Comparison of ENCODE assay signal across 15 cellular contexts in the genomic region with DNA sequence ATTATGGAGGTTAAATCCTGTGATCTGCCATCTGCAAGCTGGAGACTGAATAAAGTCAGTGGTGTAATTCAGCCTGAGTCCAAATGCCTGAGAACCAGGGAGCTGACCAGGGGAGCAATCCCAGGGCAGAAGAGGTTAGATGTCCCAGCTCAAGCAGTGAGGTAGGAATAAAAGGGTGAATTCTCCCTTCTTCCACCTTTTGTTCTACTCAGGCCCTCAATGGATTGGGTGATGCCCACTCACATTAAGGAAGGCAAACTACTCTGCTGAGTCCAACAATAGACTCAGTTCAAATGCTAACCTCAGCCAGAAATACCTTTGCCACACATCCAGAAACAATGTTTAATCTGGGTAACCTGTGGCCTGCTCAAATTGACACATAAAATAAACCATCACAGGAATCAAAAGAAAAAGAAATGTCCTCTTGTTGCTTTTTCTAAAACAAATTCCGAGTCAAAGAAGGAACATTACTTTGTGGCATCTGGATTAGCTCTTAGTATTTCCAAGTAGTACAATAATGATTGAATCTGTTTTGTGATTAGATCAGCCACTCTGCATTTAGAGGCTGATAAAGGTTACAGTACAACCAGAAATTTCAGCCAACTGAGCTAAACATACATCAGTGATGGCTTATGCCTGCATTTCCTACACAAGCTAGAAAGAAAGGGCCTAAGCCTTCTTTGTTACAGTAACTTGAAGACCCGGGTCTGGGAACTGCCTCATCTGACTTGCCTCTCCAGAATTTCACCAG. TPM values are rescaled to one million over a fixed set of nuclear protein-coding genes. Genes with fewer than 3 reads are reported as not detected.
DNase-seq lines count a peak whose midpoint lies in the region; ATAC-seq and TF ChIP-seq lines count a peak whose summit lies in the region.
"Had no signal": no experiment of that assay in that cellular context is flagged by ENCODE, and none has a peak within 500 bp of the region (broad histone marks: within the 10 kb centered on the region; RNA-seq: fewer than 3 reads in every experiment).

No MANE protein-coding gene starts in this region.

- ATAC-seq in HG03159 (IDR thresholded peaks at IDR 0.05; ENCODE audit: unreplicated experiment) (no peak), omental fat pad (ENCODE audit: low FRiP score) (no peak)
- ATAC-seq: K562 had no signal

- no peak overlapping the region for H3K9ac ChIP-seq in neural progenitor cell

- no peak for DNase-seq in CD14-positive monocyte (ENCODE audit: low spot score)
- no peak for DNase-seq in PC-9
- DNase-seq in hepatocyte (ENCODE audit: low spot score): no peak
- no peak for DNase-seq in neural progenitor cell (ENCODE audit: low spot score)
- DNase-seq in NCI-H2107 (lab: John Stamatoyannopoulos, UW): no peak
- no peak for DNase-seq in NCI-H345 (lab: John Stamatoyannopoulos, UW)
- no peak for DNase-seq in omental fat pad (ENCODE audit: low spot score)
- DNase-seq: COR-L47, DMS153, NCI-H510A, NCI-H82, Right ventricle myocardium superior had no signal

- H3K4me2 ChIP-seq in PC-9: peak overlapping the region; percentile 46; the same call in 1 of the 2 replicates
- H3K4me2 ChIP-seq in hepatocyte: no peak overlapping the region
- no peak overlapping the region for H3K4me2 ChIP-seq in neural progenitor cell

- no peaks in the 10 kb centered on the region for H3K27me3 ChIP-seq in PC-9 (ENCODE audit: insufficient read depth, low read depth)
- no peaks in the 10 kb centered on the region for H3K27me3 ChIP-seq in hepatocyte
- no peaks in the 10 kb centered on the region for H3K27me3 ChIP-seq in neural progenitor cell

- CTCF ChIA-PET in PC-9 (lab: Charles Lee): no interaction called here

- 84% methylated on average over 2 of the region's 2 CpGs for WGBS in hepatocyte (ENCODE audit: low lambda C conversion rate, missing lambda C conversion rate)

- BruUV-seq in PC-9 (replicated peaks; lab: Mats Ljungman, UMichigan): no TSS peak

- H3K4me1 Mint-ChIP-seq in CD14-positive monocyte (peaks cover 4% of the 10 kb centered on the region), neural progenitor cell (peaks cover 12% of the 10 kb centered on the region)

- H3K4me3 ChIP-seq in PC-9: no peak overlapping the region
- H3K4me3 ChIP-seq in hepatocyte: no peak overlapping the region
- no peak overlapping the region for H3K4me3 ChIP-seq in neural progenitor cell
- H3K4me3 ChIP-seq: K562 had no signal

- H3K4me1 ChIP-seq in PC-9 (replicated peaks; ENCODE audit: insufficient read depth): peaks cover 15% of the 10 kb centered on the region
- H3K4me1 ChIP-seq in hepatocyte (ENCODE audit: insufficient read depth): no peaks in the 10 kb centered on the region
- peaks cover 13% of the 10 kb centered on the region for H3K4me1 ChIP-seq in neural progenitor cell

- H3K36me3 Mint-ChIP-seq in CD14-positive monocyte (no peaks in the 10 kb centered on the region), neural progenitor cell (no peaks in the 10 kb centered on the region)

- H2AFZ ChIP-seq in PC-9 (peak overlapping the region; percentile 25; the same call in 1 of the 2 replicates), hepatocyte (no peak overlapping the region), neural progenitor cell (replicated peaks) (peak overlapping the region; percentile 83)

- H3K9me3 Mint-ChIP-seq in CD14-positive monocyte (peaks cover 1 to 11% (median 5%) of the 10 kb centered on the region in 7 donors), neural progenitor cell (peaks cover 25% of the 10 kb centered on the region)

- H3K36me3 ChIP-seq in PC-9 (ENCODE audit: low read depth) (no peaks in the 10 kb centered on the region), hepatocyte (replicated peaks; ENCODE audit: insufficient read depth, low read depth) (no peaks in the 10 kb centered on the region), neural progenitor cell (no peaks in the 10 kb centered on the region)

- H3K27ac Mint-ChIP-seq in CD14-positive monocyte: peak overlapping the region in 5 of 7 donors; percentile 81 to 93 (median 83)
- no peak overlapping the region for H3K27ac Mint-ChIP-seq in neural progenitor cell

- no peaks in the 10 kb centered on the region for H3K79me2 ChIP-seq in PC-9 (ENCODE audit: low read depth)
- H3K79me2 ChIP-seq in hepatocyte: no peaks in the 10 kb centered on the region
- no peaks in the 10 kb centered on the region for H3K79me2 ChIP-seq in neural progenitor cell (ENCODE audit: low read depth)

- no peaks in the 10 kb centered on the region for H4K20me1 ChIP-seq in PC-9 (ENCODE audit: insufficient read depth)
- H4K20me1 ChIP-seq in hepatocyte (ENCODE audit: insufficient read depth, poor library complexity, severe bottlenecking): no peaks in the 10 kb centered on the region
- no peaks in the 10 kb centered on the region for H4K20me1 ChIP-seq in neural progenitor cell (ENCODE audit: low read depth)

- no peaks in the 10 kb centered on the region for H3K9me3 ChIP-seq in PC-9 (ENCODE audit: insufficient read depth, low read depth)
- H3K9me3 ChIP-seq in hepatocyte (ENCODE audit: low read depth): no peaks in the 10 kb centered on the region
- peaks cover 9% of the 10 kb centered on the region for H3K9me3 ChIP-seq in neural progenitor cell (ENCODE audit: low read depth)

- intact Hi-C loops in CD14-positive monocyte (cut with micrococcal nuclease): no loop called here
- intact Hi-C loops in PC-9 (cut with micrococcal nuclease; ENCODE audit: unreplicated experiment): no loop called here

- H3K27me3 Mint-ChIP-seq in CD14-positive monocyte (ENCODE audit: low read depth in 3 of 3): peaks cover 0 to 1% (median 1%) of the 10 kb centered on the region in 3 donors
- no peaks in the 10 kb centered on the region for H3K27me3 Mint-ChIP-seq in neural progenitor cell (ENCODE audit: insufficient read depth, low read depth)

- no peak for TF ChIP-seq CTCF in CD14-positive monocyte (IDR thresholded peaks at IDR 0.05)
- no peak for TF ChIP-seq CTCF in PC-9 (conservative IDR thresholded peaks at IDR 0.05)
- TF ChIP-seq CTCF in hepatocyte (IDR thresholded peaks at IDR 0.05; ENCODE audit: poor library complexity): no peak
- no peak for TF ChIP-seq CTCF in neural progenitor cell (IDR thresholded peaks at IDR 0.05)
- no peak for TF ChIP-seq CTCF in omental fat pad (IDR thresholded peaks at IDR 0.05)

- POLR2A ChIA-PET in PC-9 (lab: Charles Lee; ENCODE audit: unreplicated experiment): no interaction called here

- peak overlapping the region; percentile 27 for H3K27ac ChIP-seq in PC-9
- H3K27ac ChIP-seq in hepatocyte: peak overlapping the region; percentile 67
- no peak overlapping the region for H3K27ac ChIP-seq in neural progenitor cell
- H3K27ac ChIP-seq: HL-60 had no signal

- H3K4me3 Mint-ChIP-seq in CD14-positive monocyte (peak overlapping the region in 1 of 2 donors; percentile 67), neural progenitor cell (no peak overlapping the region)

- H3K9me2 ChIP-seq in PC-9 (ENCODE audit: insufficient read depth) (no peaks in the 10 kb centered on the region), hepatocyte (replicated peaks; ENCODE audit: insufficient read depth) (no peaks in the 10 kb centered on the region)

- H3F3A ChIP-seq in PC-9 (ENCODE audit: insufficient read depth, low read depth): 0 out of 2 replicates have a peak, but pooled peaks cover 7% of the 10 kb centered on the region
- peaks cover 9% of the 10 kb centered on the region for H3F3A ChIP-seq in neural progenitor cell (ENCODE audit: low read depth)

RNA-seq across cellular contexts. Expression of a gene that starts 43.6 kb away (rescaled TPM):
- polyA plus RNA-seq in CD14-positive monocyte (not detected), hepatocyte (0.78 and 0.94 TPM in 2 replicates)
- total RNA-seq in PC-9 (2021) (1.5 and 2.1 TPM in 2 replicates), hepatocyte (0.10 and 0.76 TPM in 2 replicates), neural progenitor cell (ENCODE audit: low replicate concordance) (1.3 and 2.3 TPM in 2 replicates), omental fat pad (1 to 10 TPM; 1.1 to 4.8 (median 2.8) TPM)
